Comparison of ENCODE assay signal across 18 cellular contexts in the genomic region with DNA sequence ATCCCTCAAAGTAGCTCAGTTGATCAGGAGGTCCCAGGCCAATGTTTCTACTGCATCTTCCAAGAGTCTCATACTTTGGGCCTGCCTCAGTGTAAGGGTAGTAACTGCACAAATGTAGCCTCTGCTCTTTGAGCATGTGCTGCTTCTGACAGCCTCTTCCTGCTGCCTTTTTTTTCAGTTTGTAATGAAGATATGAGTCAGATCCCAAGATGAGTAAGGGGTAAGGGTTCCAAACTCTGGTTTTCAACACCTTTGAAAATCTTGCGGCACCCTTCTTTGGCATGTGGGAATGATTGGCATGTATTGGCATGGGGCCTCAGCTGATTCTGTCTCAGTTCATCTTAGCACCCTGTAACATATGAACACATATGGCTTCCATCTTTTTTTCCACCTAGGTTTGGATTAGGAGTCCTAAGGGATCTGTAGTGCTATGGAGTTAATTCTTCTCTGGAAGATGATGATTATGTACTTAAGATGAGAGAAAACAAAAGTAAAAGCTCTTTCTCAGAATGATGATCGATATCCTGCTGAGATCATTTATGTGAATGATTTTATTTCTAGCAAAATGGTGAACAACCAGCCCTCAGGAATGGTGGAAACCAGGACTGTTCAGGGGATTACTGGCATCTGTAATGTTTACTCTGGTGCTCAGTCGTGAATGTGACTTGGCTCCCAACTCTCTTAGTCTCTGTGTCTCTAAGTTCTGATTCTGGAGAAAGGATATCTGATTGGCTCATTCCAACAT.
"Had no signal": no experiment of that assay in that cellular context is flagged by ENCODE, and none has a peak within 500 bp of the region (broad histone marks: within the 10 kb centered on the region; RNA-seq: fewer than 3 reads in every experiment).

No MANE protein-coding gene starts in this region.

- H3K9me3 Mint-ChIP-seq: memory B cell, type B pancreatic cell had no signal

- H3K4me1 Mint-ChIP-seq: nephron progenitor cell had no signal

- H3K27me3 Mint-ChIP-seq: type B pancreatic cell had no signal

- H3K36me3 ChIP-seq: esophagus squamous epithelium, heart left ventricle, right lobe of liver, suprapubic skin had no signal

- H3K9me3 ChIP-seq: psoas muscle, right lobe of liver, suprapubic skin had no signal

- DNase-seq: activated CD8-positive, alpha-beta memory T cell treated with anti-CD3 and anti-CD28 coated beads for 24 hours; activated effector memory CD4-positive, alpha-beta T cell treated with Interleukin-2 at 50 U/mL for 16 hours; aorta; esophagus squamous epithelium; foreskin melanocyte; heart left ventricle; nephron progenitor cell; psoas muscle; right lobe of liver; stimulated activated CD4-positive, alpha-beta T cell treated with anti-CD3 and anti-CD28 coated beads, Interleukin-2, amount 100 ng/mL, for 24 hours; stimulated activated naive CD4-positive, alpha-beta T cell; SW 1271; T-helper 9 cell had no signal

- H3K27ac ChIP-seq: esophagus squamous epithelium, heart left ventricle, psoas muscle, right lobe of liver, suprapubic skin had no signal

- H3K36me3 Mint-ChIP-seq: activated naive CD8-positive, alpha-beta T cell; memory B cell; type B pancreatic cell had no signal

- H3K4me3 ChIP-seq: esophagus squamous epithelium, heart left ventricle, psoas muscle, right lobe of liver, suprapubic skin had no signal

- H3K27me3 ChIP-seq: esophagus squamous epithelium, heart left ventricle, right lobe of liver, suprapubic skin had no signal

- H3K27ac Mint-ChIP-seq: activated naive CD8-positive, alpha-beta T cell; memory B cell; nephron progenitor cell; type B pancreatic cell had no signal

- H3K4me3 Mint-ChIP-seq: activated naive CD8-positive, alpha-beta T cell; memory B cell; nephron progenitor cell; type B pancreatic cell had no signal

- H3K4me1 ChIP-seq: esophagus squamous epithelium, heart left ventricle, psoas muscle, right lobe of liver, suprapubic skin had no signal

- ATAC-seq: heart left ventricle, left lobe of liver, psoas muscle, right lobe of liver had no signal
